Comparison of ENCODE assay signal across 15 cellular contexts in the genomic region with DNA sequence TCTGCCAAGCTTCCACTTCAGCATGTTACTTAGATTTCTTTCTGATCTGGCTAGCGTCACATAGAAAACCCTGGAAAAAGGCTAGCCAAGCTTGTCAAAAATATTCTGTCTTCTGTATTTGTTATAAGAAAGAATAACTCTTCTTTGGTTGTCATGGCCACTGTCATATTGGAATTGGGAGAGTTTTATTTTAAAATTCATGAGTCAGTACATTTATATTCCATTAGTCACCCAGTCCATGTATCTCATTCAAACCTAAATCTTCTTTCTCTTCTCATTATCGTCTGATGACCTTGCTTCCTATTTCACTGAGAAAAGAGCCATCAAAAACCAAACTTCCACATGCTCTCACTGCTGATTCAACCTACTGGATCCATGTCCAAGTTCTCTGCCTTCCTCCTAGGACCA.
DNase-seq lines count a peak whose midpoint lies in the region; ATAC-seq, FAIRE-seq and TF ChIP-seq lines count a peak whose summit lies in the region.
"Had no signal": no experiment of that assay in that cellular context is flagged by ENCODE, and none has a peak within 500 bp of the region (broad histone marks: within the 10 kb centered on the region; RNA-seq: fewer than 3 reads in every experiment).

No MANE protein-coding gene starts in this region.

- H3K4me1 Mint-ChIP-seq in astrocyte (ENCODE audit: low read depth, unreplicated experiment) = peaks cover 15% of the 10 kb centered on the region
- H3K4me1 Mint-ChIP-seq: stimulated activated effector memory CD8-positive, alpha-beta T cell treated with anti-CD3 and anti-CD28 coated beads, Interleukin-12 subunit alpha, Interleukin-12 subunit beta, amount 100 ng/mL, for 72 hours had no signal

- ATAC-seq in gastroesophageal sphincter = peak; percentile 34
- ATAC-seq: stimulated activated effector memory CD8-positive, alpha-beta T cell treated with anti-CD3 and anti-CD28 coated beads, Interleukin-12 subunit alpha, Interleukin-12 subunit beta, amount 100 ng/mL, for 72 hours had no signal

- peak; percentile 92 for FAIRE-seq in astrocyte (lab: Jason Lieb, UNC)

- H3K4me1 ChIP-seq in astrocyte (ENCODE audit: insufficient read depth, low read length) = peaks cover 8% of the 10 kb centered on the region
- H3K4me1 ChIP-seq in gastroesophageal sphincter = peaks cover 0 to 22% (median 6%) of the 10 kb centered on the region in 3 donors
- peaks cover 6% of the 10 kb centered on the region for H3K4me1 ChIP-seq in stomach smooth muscle (ENCODE audit: control insufficient read depth, insufficient read depth, low read length)

- H3K4me3 Mint-ChIP-seq in astrocyte (ENCODE audit: unreplicated experiment) = no peak overlapping the region
- H3K4me3 Mint-ChIP-seq: naive B cell; stimulated activated effector memory CD8-positive, alpha-beta T cell treated with anti-CD3 and anti-CD28 coated beads, Interleukin-12 subunit alpha, Interleukin-12 subunit beta, amount 100 ng/mL, for 72 hours had no signal

- DNase-seq in HCEC 1CT (peak; percentile 88), astrocyte (ENCODE audit: low read depth) (peak; percentile 81), cortex of kidney (lab: John Stamatoyannopoulos, UW) (no peak), C1 segment of cervical spinal cord (lab: John Stamatoyannopoulos, UW) (no peak)
- DNase-seq in stimulated activated naive CD4-positive, alpha-beta T cell (lab: John Stamatoyannopoulos, UW) = no peak
- DNase-seq: activated CD4-positive, alpha-beta T cell treated with anti-CD3 and anti-CD28 coated beads, Interleukin-2, amount 50 U/mL, for 1 hour; activated naive CD4-positive, alpha-beta T cell treated with Interleukin-2 at 50 U/mL for 16 hours; effector CD8-positive, alpha-beta T cell; naive B cell; NCI-H1092 treated with DMSO at 0.1 percent for 48 hours; NCI-H526 treated with DMSO at 0.1 percent for 48 hours had no signal

- no peak for TF ChIP-seq CTCF in astrocyte (IDR thresholded peaks at IDR 0.05; ENCODE audit: insufficient read depth, low read depth, low read length)
- TF ChIP-seq CTCF in gastroesophageal sphincter (IDR thresholded peaks at IDR 0.05) = no peak

- H3K4me2 ChIP-seq in astrocyte (ENCODE audit: low read length) = peak overlapping the region; percentile 67

- 17 to 28% methylated on average over 2 of the region's 2 CpGs for WGBS in gastroesophageal sphincter (ENCODE audit: low coverage in 1 of 2), 2 donors

- H3K9me3 ChIP-seq in astrocyte (ENCODE audit: insufficient read depth, low read depth, low read length) (no peaks in the 10 kb centered on the region), gastroesophageal sphincter (no peaks in the 10 kb centered on the region), stomach smooth muscle (ENCODE audit: control insufficient read depth in 2 of 2, low read length in 2 of 2) (no peaks in the 10 kb centered on the region)

- H3K36me3 ChIP-seq in astrocyte (ENCODE audit: insufficient read depth, low read length) (no peaks in the 10 kb centered on the region), gastroesophageal sphincter (peaks cover 0 to 10% of the 10 kb centered on the region in 2 donors), stomach smooth muscle (ENCODE audit: control insufficient read depth in 2 of 2, insufficient read depth in 2 of 2, low read length in 2 of 2) (no peaks in the 10 kb centered on the region)

- H2AFZ ChIP-seq in astrocyte (ENCODE audit: low read depth, low read length) = no peak overlapping the region

- no peaks in the 10 kb centered on the region for H3K9me3 Mint-ChIP-seq in astrocyte (ENCODE audit: unreplicated experiment)

- H3K27ac Mint-ChIP-seq in astrocyte (ENCODE audit: unreplicated experiment) = peak overlapping the region; percentile 55
- H3K27ac Mint-ChIP-seq: stimulated activated effector memory CD8-positive, alpha-beta T cell treated with anti-CD3 and anti-CD28 coated beads, Interleukin-12 subunit alpha, Interleukin-12 subunit beta, amount 100 ng/mL, for 72 hours had no signal

- no peaks in the 10 kb centered on the region for H4K20me1 ChIP-seq in astrocyte (ENCODE audit: insufficient read depth, low read length)

- peak overlapping the region; percentile 79 for H3K27ac ChIP-seq in astrocyte (ENCODE audit: low read depth, low read length)
- H3K27ac ChIP-seq in gastroesophageal sphincter = peak overlapping the region; percentile 9 to 48 (median 24)
- peak overlapping the region; percentile 2 for H3K27ac ChIP-seq in stomach smooth muscle (ENCODE audit: low read length)
- H3K27ac ChIP-seq: SK-N-MC had no signal

- H3K9ac ChIP-seq in astrocyte (ENCODE audit: low read length) (peak overlapping the region; percentile 31), stomach smooth muscle (ENCODE audit: low read length in 2 of 2) (no peak overlapping the region)

- H3K4me3 ChIP-seq in astrocyte (ENCODE audit: insufficient read depth, low read depth, low read length) = peak overlapping the region; percentile 3
- H3K4me3 ChIP-seq in gastroesophageal sphincter = no peak overlapping the region
- no peak overlapping the region for H3K4me3 ChIP-seq in stomach smooth muscle (ENCODE audit: low read length in 2 of 2)
- H3K4me3 ChIP-seq: SK-N-MC had no signal

- H3K27me3 ChIP-seq in astrocyte (ENCODE audit: insufficient read depth, low read length) = no peaks in the 10 kb centered on the region
- H3K27me3 ChIP-seq in gastroesophageal sphincter = no peaks in the 10 kb centered on the region
- no peaks in the 10 kb centered on the region for H3K27me3 ChIP-seq in stomach smooth muscle (ENCODE audit: control insufficient read depth in 1 of 2, insufficient read depth in 2 of 2, low read length in 2 of 2)

- no peaks in the 10 kb centered on the region for H3K27me3 Mint-ChIP-seq in astrocyte (ENCODE audit: low read depth, unreplicated experiment)
- H3K27me3 Mint-ChIP-seq: naive B cell had no signal

- H3K36me3 Mint-ChIP-seq in astrocyte (ENCODE audit: low read depth, unreplicated experiment) = no peaks in the 10 kb centered on the region
- H3K36me3 Mint-ChIP-seq: stimulated activated effector memory CD8-positive, alpha-beta T cell treated with anti-CD3 and anti-CD28 coated beads, Interleukin-12 subunit alpha, Interleukin-12 subunit beta, amount 100 ng/mL, for 72 hours had no signal

- no peak for TF ChIP-seq POLR2A in gastroesophageal sphincter (IDR thresholded peaks at IDR 0.05)

- H3K79me2 ChIP-seq in astrocyte (ENCODE audit: insufficient read depth, low read length) = no peaks in the 10 kb centered on the region

- no peak for TF ChIP-seq EP300 in gastroesophageal sphincter (IDR thresholded peaks at IDR 0.05)

Comparison
In these comparisons a context has a peak if more than half of its experiments do, and no peak if none do; other contexts are left out.
1. DNase-seq: peak in HCEC 1CT (single experiment) and astrocyte (single experiment); none in cortex of kidney (single experiment), stimulated activated naive CD4-positive, alpha-beta T cell (0 of 6) and C1 segment of cervical spinal cord (0 of 14).
2. H3K27ac ChIP-seq: peak in every context shown above with its lines; median percentile 79 in astrocyte; 24 in gastroesophageal sphincter; 2 in stomach smooth muscle.